In the genomic region with DNA sequence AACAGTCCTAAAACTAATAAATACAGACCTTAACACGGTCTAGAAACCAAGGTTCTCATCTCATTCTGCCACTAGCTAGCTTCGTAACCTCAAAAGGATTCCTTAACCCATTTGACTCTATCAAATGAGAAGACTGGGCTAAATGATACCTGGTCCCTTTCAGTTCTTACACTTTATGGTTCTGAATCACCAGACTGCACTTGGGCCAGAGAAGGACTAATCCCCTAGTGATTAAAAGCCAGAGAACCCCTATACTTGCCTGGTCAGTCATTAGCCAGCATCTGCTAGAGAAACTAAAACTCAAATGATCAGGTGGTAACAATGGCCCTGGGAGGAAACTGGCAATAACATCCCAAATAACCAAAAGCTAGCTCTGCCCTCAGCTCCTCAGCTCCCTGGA, we compare ENCODE assay signal across 1 cellular context.
TF ChIP-seq lines count a peak whose summit lies in the region.

No MANE protein-coding gene starts in this region.

TF ChIP-seq in GM12878, 131 proteins besides CTCF, POLR2A, EP300 and RAD21:
- peak; percentile 36; the same call in 1 of the 2 replicates for TF ChIP-seq PML (IDR thresholded peaks at IDR 0.05; ENCODE audit: low read length)
- no peak for TF ChIP-seq BACH1 (IDR thresholded peaks at IDR 0.05; ENCODE audit: borderline replicate concordance)
- peak; percentile 45; the same call in 1 of the 2 replicates for TF ChIP-seq POLR2AphosphoS5 (IDR thresholded peaks at IDR 0.05; ENCODE audit: low read length)
TF ChIP-seq in GM12878: peak in this region for 2.
